In genomic region chr6:343960-344815, GRCh38 we compare ENCODE assay signal across 18 cellular contexts.
"Had no signal": no experiment of that assay in that cellular context is flagged by ENCODE, and none has a peak within 500 bp of the region (broad histone marks: within the 10 kb centered on the region; RNA-seq: fewer than 3 reads in every experiment).

No MANE protein-coding gene starts in this region.

- ATAC-seq: activated T-cell treated with anti-CD3 and anti-CD28 coated beads, Interleukin-2, amount 50 U/mL, for 72 hours; natural killer cell had no signal

- H3K27me3 Mint-ChIP-seq: activated CD4-positive, alpha-beta memory T cell treated with anti-CD3 and anti-CD28 coated beads for 36 hours; activated naive CD8-positive, alpha-beta T cell treated with anti-CD3 and anti-CD28 coated beads, Interleukin-2, amount 10 ng/mL, durations not matched to agents 7 days and 5 days; progenitor cell of endocrine pancreas; stimulated activated naive CD8-positive, alpha-beta T cell treated with anti-CD3 and anti-CD28 coated beads, Interleukin-15, Interleukin-2, amounts not matched to agents 100 ng/mL and 50 ng/mL, for 24 hours had no signal

- H3K27ac Mint-ChIP-seq: activated CD4-positive, alpha-beta memory T cell treated with anti-CD3 and anti-CD28 coated beads for 36 hours; activated naive CD8-positive, alpha-beta T cell treated with anti-CD3 and anti-CD28 coated beads, Interleukin-2, amount 10 ng/mL, durations not matched to agents 7 days and 5 days; activated T-cell treated with anti-CD3 and anti-CD28 coated beads, Interleukin-2, amount 50 U/mL, for 72 hours; progenitor cell of endocrine pancreas; stimulated activated naive CD8-positive, alpha-beta T cell treated with anti-CD3 and anti-CD28 coated beads, Interleukin-15, Interleukin-2, amounts not matched to agents 100 ng/mL and 50 ng/mL, for 24 hours had no signal

- H3K9me3 Mint-ChIP-seq: activated CD4-positive, alpha-beta memory T cell treated with anti-CD3 and anti-CD28 coated beads for 36 hours; activated naive CD8-positive, alpha-beta T cell treated with anti-CD3 and anti-CD28 coated beads, Interleukin-2, amount 10 ng/mL, durations not matched to agents 7 days and 5 days; activated T-cell treated with anti-CD3 and anti-CD28 coated beads, Interleukin-2, amount 50 U/mL, for 72 hours; natural killer cell; stimulated activated naive CD8-positive, alpha-beta T cell treated with anti-CD3 and anti-CD28 coated beads, Interleukin-15, Interleukin-2, amounts not matched to agents 100 ng/mL and 50 ng/mL, for 24 hours had no signal

- H3K4me3 ChIP-seq: sigmoid colon, upper lobe of left lung had no signal

- DNase-seq: activated CD4-positive, alpha-beta memory T cell treated with anti-CD3 and anti-CD28 coated beads for 36 hours; activated CD4-positive, CD25-positive, alpha-beta regulatory T cell treated with anti-CD3 and anti-CD28 coated beads, Interleukin-2, amount 50 U/mL, for 72 hours; activated CD8-positive, alpha-beta memory T cell treated with anti-CD3 and anti-CD28 coated beads, Interleukin-2, amount 50 U/mL, for 4 hours; activated gamma-delta T cell treated with Interleukin-2 at 50 U/mL for 16 hours; activated naive CD8-positive, alpha-beta T cell treated with anti-CD3 and anti-CD28 coated beads, Interleukin-2, amount 10 ng/mL, durations not matched to agents 7 days and 5 days; activated T-cell treated with anti-CD3 and anti-CD28 coated beads, Interleukin-2, amount 50 U/mL, for 72 hours; anterior cingulate cortex; effector CD4-positive, alpha-beta T cell; hypothalamus; left cardiac atrium; mammary epithelial cell; natural killer cell; nucleus accumbens; sigmoid colon; stimulated activated CD4-positive, alpha-beta T cell treated with anti-CD3 and anti-CD28 coated beads, Interleukin-2, amount 100 ng/mL, for 48 hours had no signal

- H3K4me3 Mint-ChIP-seq: activated CD4-positive, alpha-beta memory T cell treated with anti-CD3 and anti-CD28 coated beads for 36 hours; activated naive CD8-positive, alpha-beta T cell treated with anti-CD3 and anti-CD28 coated beads, Interleukin-2, amount 10 ng/mL, durations not matched to agents 7 days and 5 days; activated T-cell treated with anti-CD3 and anti-CD28 coated beads, Interleukin-2, amount 50 U/mL, for 72 hours; natural killer cell; stimulated activated naive CD8-positive, alpha-beta T cell treated with anti-CD3 and anti-CD28 coated beads, Interleukin-15, Interleukin-2, amounts not matched to agents 100 ng/mL and 50 ng/mL, for 24 hours had no signal

- H3K36me3 Mint-ChIP-seq: natural killer cell had no signal
